ENCODE assay signal across 12 cellular contexts in the genomic region with DNA sequence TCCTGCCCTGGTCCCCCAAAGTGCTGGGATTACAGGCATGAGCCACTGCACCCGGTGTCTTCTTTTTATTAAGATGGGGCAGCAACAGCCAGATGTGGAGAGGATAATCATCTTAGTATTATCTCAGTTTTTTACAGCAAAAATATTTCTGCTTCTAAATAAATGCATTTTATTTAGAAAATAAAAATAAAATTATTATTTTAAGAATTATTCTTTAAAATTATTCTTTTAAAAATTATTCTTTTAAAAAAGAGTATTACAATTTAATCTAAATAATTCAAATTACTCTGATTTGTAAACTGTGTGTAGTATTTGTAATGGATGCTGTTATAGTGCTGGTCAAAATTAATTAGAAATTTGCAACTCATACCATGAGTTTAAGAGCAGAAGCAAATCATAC.
"Had no signal": no experiment of that assay in that cellular context is flagged by ENCODE, and none has a peak within 500 bp of the region (broad histone marks: within the 10 kb centered on the region; RNA-seq: fewer than 3 reads in every experiment).

No MANE protein-coding gene starts in this region.

- H3K9me3 ChIP-seq: colonic mucosa, right lobe of liver had no signal

- H3K4me1 Mint-ChIP-seq: nephron had no signal

- H3K36me3 ChIP-seq: colonic mucosa, heart left ventricle, right lobe of liver, thoracic aorta had no signal

- H3K27me3 ChIP-seq: colonic mucosa, heart left ventricle, right lobe of liver, spleen, transverse colon had no signal

- H3K9me3 Mint-ChIP-seq: stimulated activated memory B cell treated with anti-CD40 and anti-IgM and Interleukin-4, amounts not matched to agents 10 μg/mL and 1 μg/mL and 100 μg/mL, for 72 hours had no signal

- H3K4me3 Mint-ChIP-seq: endodermal cell; nephron; stimulated activated memory B cell treated with anti-CD40 and anti-IgM and Interleukin-4, amounts not matched to agents 10 μg/mL and 1 μg/mL and 100 μg/mL, for 72 hours; stimulated activated naive CD8-positive, alpha-beta T cell treated with anti-CD3 and anti-CD28 coated beads, Interleukin-15, amount 100 ng/mL, for 72 hours had no signal

- DNase-seq: occipital lobe, right lobe of liver had no signal

- H3K27me3 Mint-ChIP-seq: stimulated activated memory B cell treated with anti-CD40 and anti-IgM and Interleukin-4, amounts not matched to agents 10 μg/mL and 1 μg/mL and 100 μg/mL, for 72 hours; stimulated activated naive CD8-positive, alpha-beta T cell treated with anti-CD3 and anti-CD28 coated beads, Interleukin-15, amount 100 ng/mL, for 72 hours had no signal

- H3K27ac Mint-ChIP-seq: stimulated activated memory B cell treated with anti-CD40 and anti-IgM and Interleukin-4, amounts not matched to agents 10 μg/mL and 1 μg/mL and 100 μg/mL, for 72 hours; stimulated activated naive CD8-positive, alpha-beta T cell treated with anti-CD3 and anti-CD28 coated beads, Interleukin-15, amount 100 ng/mL, for 72 hours had no signal

- H3K4me1 ChIP-seq: colonic mucosa, right lobe of liver had no signal

- ATAC-seq: stimulated activated memory B cell treated with anti-CD40 and anti-IgM and Interleukin-4, amounts not matched to agents 10 μg/mL and 1 μg/mL and 100 μg/mL, for 72 hours had no signal

- H3K4me3 ChIP-seq: colonic mucosa, heart left ventricle, psoas muscle, right lobe of liver, spleen, thoracic aorta, transverse colon had no signal

- H3K27ac ChIP-seq: colonic mucosa, heart left ventricle, psoas muscle, right lobe of liver, spleen, thoracic aorta, transverse colon had no signal
